11 cellular contexts compared by ENCODE assay signal in genomic region chr13:61188057-61188456, GRCh38.
"Had no signal": no experiment of that assay in that cellular context is flagged by ENCODE, and none has a peak within 500 bp of the region (broad histone marks: within the 10 kb centered on the region; RNA-seq: fewer than 3 reads in every experiment).

No MANE protein-coding gene starts in this region.

- H3K27ac ChIP-seq: GM23248 had no signal

- FAIRE-seq: H1, H54 had no signal

- H3K4me2 ChIP-seq: GM23338 had no signal

- DNase-seq: GM23248, GOT3, H7, H9, HCEC 1CT, HFFc6 had no signal

- H3K36me3 ChIP-seq: HAP-1 had no signal

- ATAC-seq: GM23338, HCT116 had no signal

- H2AFZ ChIP-seq: GM23248, GM23338 had no signal

- H3K4me3 ChIP-seq: GM23248, GM23338, HAP-1 had no signal

- H3K4me1 ChIP-seq: HAP-1 had no signal

- H3K9ac ChIP-seq: GM23248 had no signal

- H3K9me3 ChIP-seq: HAP-1 had no signal
